ENCODE assay signal across 8 cellular contexts in genomic region chr15:65101418-65101890, GRCh38. TPM values are rescaled to one million over a fixed set of nuclear protein-coding genes. Genes with fewer than 3 reads are reported as not detected.
DNase-seq lines count a peak whose midpoint lies in the region; ATAC-seq and TF ChIP-seq lines count a peak whose summit lies in the region.

No MANE protein-coding gene starts in this region.

- H3K27ac ChIP-seq in substantia nigra (ENCODE audit: low read depth, low read length, poor library complexity, severe bottlenecking): no peak overlapping the region

- POLR2A ChIA-PET in activated CD8-positive, alpha-beta T cell treated with anti-CD3 and anti-CD28 coated beads for 36 hours (lab: Charles Lee): interaction anchor here (0.6 kb wide), 1 partner anchor 397 kb away, joined by 3 read pairs; no protein-coding TSS in a partner anchor

- H3K4me1 Mint-ChIP-seq in activated CD8-positive, alpha-beta T cell treated with anti-CD3 and anti-CD28 coated beads for 36 hours (ENCODE audit: low read depth): peaks cover 5% of the 10 kb centered on the region

- no peak overlapping the region for H3K4me3 Mint-ChIP-seq in activated CD8-positive, alpha-beta T cell treated with anti-CD3 and anti-CD28 coated beads for 36 hours

- CTCF ChIA-PET in activated CD8-positive, alpha-beta T cell treated with anti-CD3 and anti-CD28 coated beads for 36 hours (lab: Charles Lee): interaction anchor here (0.6 to 3.6 kb wide), 27 partner anchors 9 to 290 kb away, joined by 3 to 31 read pairs (median 4); partner anchors contain the start of genes PARP16 and UBAP1L

- H3K9me3 ChIP-seq in mucosa of descending colon: no peaks in the 10 kb centered on the region

- intact Hi-C loops in activated CD8-positive, alpha-beta T cell treated with anti-CD3 and anti-CD28 coated beads for 36 hours (cut with micrococcal nuclease): no loop called here
- intact Hi-C loops in mucosa of descending colon (cut with DNase I, micrococcal nuclease): no loop called here

- peak; percentile 89 for TF ChIP-seq CTCF in LNCAP (IDR thresholded peaks at IDR 0.05)
- TF ChIP-seq CTCF in activated CD8-positive, alpha-beta T cell treated with anti-CD3 and anti-CD28 coated beads for 36 hours (IDR thresholded peaks at IDR 0.05): peak; percentile 81
- TF ChIP-seq CTCF in mucosa of descending colon (IDR thresholded peaks at IDR 0.05): peak; percentile 67

- no peaks in the 10 kb centered on the region for H3K27me3 Mint-ChIP-seq in activated CD8-positive, alpha-beta T cell treated with anti-CD3 and anti-CD28 coated beads for 36 hours

- no peaks in the 10 kb centered on the region for H3K9me3 Mint-ChIP-seq in activated CD8-positive, alpha-beta T cell treated with anti-CD3 and anti-CD28 coated beads for 36 hours

- DNase-seq in G401 (ENCODE audit: low spot score) (peak; percentile 76), mucosa of descending colon (peak in 2 of 3 donors; percentile 84 to 91), substantia nigra (lab: John Stamatoyannopoulos, UW) (peak in 27 of 49 donors; percentile 27 to 67 (median 45)), NCI-H2107 (lab: John Stamatoyannopoulos, UW) (no peak)
- peak; percentile 75 for DNase-seq in activated CD8-positive, alpha-beta T cell treated with anti-CD3 and anti-CD28 coated beads for 36 hours

- in situ Hi-C loops in G401 (cut with HindIII; ENCODE audit: low sequenced_read_pairs): no loop called here

- no peaks in the 10 kb centered on the region for H3K36me3 ChIP-seq in mucosa of descending colon (ENCODE audit: low read depth)

- peaks cover 12% of the 10 kb centered on the region for H3K4me1 ChIP-seq in mucosa of descending colon (ENCODE audit: low read depth)

- ATAC-seq in activated CD8-positive, alpha-beta T cell treated with anti-CD3 and anti-CD28 coated beads for 36 hours: peak; percentile 53
- ATAC-seq in esophagus mucosa (peak; percentile 57), mucosa of descending colon (peak; percentile 82), GM19328 (IDR thresholded peaks at IDR 0.05; ENCODE audit: unreplicated experiment) (no peak)

- H3K4me3 ChIP-seq in mucosa of descending colon: no peak overlapping the region

- no peak overlapping the region for H3K27ac Mint-ChIP-seq in activated CD8-positive, alpha-beta T cell treated with anti-CD3 and anti-CD28 coated beads for 36 hours

- peaks cover 27% of the 10 kb centered on the region for H3K36me3 Mint-ChIP-seq in activated CD8-positive, alpha-beta T cell treated with anti-CD3 and anti-CD28 coated beads for 36 hours (ENCODE audit: low read depth)

RNA-seq across cellular contexts. Expression of gene UBAP1L, which starts 13.5 kb away (rescaled TPM):
- total RNA-seq in G401 (2014; rRNA removed; shearing (Covaris generic)): 0.24 and 0.25 TPM in 2 replicates
- total RNA-seq in activated CD8-positive, alpha-beta T cell treated with anti-CD3 and anti-CD28 coated beads for 36 hours: 1 to 10 TPM; 2.9 to 3.3 TPM
- total RNA-seq in esophagus mucosa (1.8 TPM), mucosa of descending colon (1 to 10 TPM; 2.0 to 6.9 (median 3.9) TPM)

RNA-seq across cellular contexts. Expression of gene KBTBD13, which starts 24.9 kb away (rescaled TPM):
- 0.37 TPM in 1 of 2 replicates, not detected in the other for total RNA-seq in G401 (2014; rRNA removed; shearing (Covaris generic))
- not detected for total RNA-seq in activated CD8-positive, alpha-beta T cell treated with anti-CD3 and anti-CD28 coated beads for 36 hours
- total RNA-seq in esophagus mucosa (not detected), mucosa of descending colon (under 1 TPM in 1 of 3 donors, not detected in 2; 0.09 TPM)

RNA-seq across cellular contexts. Expression of gene PDCD7, which starts 32.2 kb away (rescaled TPM):
- 29.5 and 32.9 TPM in 2 replicates for total RNA-seq in G401 (2014; rRNA removed; shearing (Covaris generic))
- total RNA-seq in activated CD8-positive, alpha-beta T cell treated with anti-CD3 and anti-CD28 coated beads for 36 hours: 10 to 100 TPM; 33.8 to 35.1 TPM
- 18.6 TPM for total RNA-seq in esophagus mucosa
- total RNA-seq in mucosa of descending colon: 10 to 100 TPM; 12.0 to 32.9 (median 13.4) TPM

RNA-seq across cellular contexts. Expression of gene RASL12, which starts 33.7 kb away (rescaled TPM):
- total RNA-seq in G401 (2014; rRNA removed; shearing (Covaris generic)): not detected in 2 replicates
- total RNA-seq in activated CD8-positive, alpha-beta T cell treated with anti-CD3 and anti-CD28 coated beads for 36 hours: not detected
- total RNA-seq in esophagus mucosa: 1.5 TPM
- 10 to 100 TPM in 1 of 3 donors, 1 to 10 TPM in 2; 2.7 to 29.7 (median 8.4) TPM for total RNA-seq in mucosa of descending colon

RNA-seq across cellular contexts. Expression of gene SLC51B, which starts 56.3 kb away (rescaled TPM):
- total RNA-seq in G401 (2014; rRNA removed; shearing (Covaris generic)): not detected in 2 replicates
- total RNA-seq in activated CD8-positive, alpha-beta T cell treated with anti-CD3 and anti-CD28 coated beads for 36 hours: not detected
- not detected for total RNA-seq in esophagus mucosa
- 100 to 1,000 TPM in 1 of 3 donors, 10 to 100 TPM in 2; 70.1 to 157 (median 76.2) TPM for total RNA-seq in mucosa of descending colon
